Comparison of ENCODE assay signal across 1 cellular context in genomic region chr17:31052187-31052889, GRCh38.
TF ChIP-seq lines count a peak whose summit lies in the region.

No MANE protein-coding gene starts in this region.

TF ChIP-seq in HepG2, 621 proteins besides CTCF, POLR2A, EP300 and RAD21 (continued from another document):
- TF ChIP-seq FOXA1 (IDR thresholded peaks at IDR 0.05) (no peak), FOXA1 (CRISPR knock-in tag; IDR thresholded peaks at IDR 0.05) (no peak), RXRB (CRISPR knock-in tag; IDR thresholded peaks at IDR 0.05; ENCODE audit: borderline replicate concordance) (no peak), FOXP1 (IDR thresholded peaks at IDR 0.05) (no peak), FOXP1 (CRISPR knock-in tag; IDR thresholded peaks at IDR 0.05) (peak; percentile 30; the same call in 1 of the 2 replicates), FOSL2 (CRISPR knock-in tag; IDR thresholded peaks at IDR 0.05) (peak; percentile 50), SOX6 (IDR thresholded peaks at IDR 0.05) (no peak), SOX6 (CRISPR knock-in tag; IDR thresholded peaks at IDR 0.05) (peak; percentile 32; the same call in 1 of the 2 replicates), ZNF629 (CRISPR knock-in tag; conservative IDR thresholded peaks at IDR 0.05) (no peak), MAFK (conservative IDR thresholded peaks at IDR 0.05 in 1 of 2, IDR thresholded peaks at IDR 0.05 in 1 of 2; ENCODE audit: low read length in 2 of 2) (peak; percentile 34 to 68; a peak in 3 of 4 replicates), ZFY (CRISPR knock-in tag; IDR thresholded peaks at IDR 0.05) (peak; percentile 29; the same call in 1 of the 2 replicates), SALL1 (CRISPR knock-in tag; IDR thresholded peaks at IDR 0.05) (peak; percentile 65), NFYC (CRISPR knock-in tag; IDR thresholded peaks at IDR 0.05) (no peak), RBAK (CRISPR knock-in tag; IDR thresholded peaks at IDR 0.05) (peak; percentile 69; the same call in 1 of the 2 replicates), ZNF709 (CRISPR knock-in tag; IDR thresholded peaks at IDR 0.05) (no peak), BCL3 (CRISPR knock-in tag; IDR thresholded peaks at IDR 0.05) (no peak), MAFG (CRISPR knock-in tag; IDR thresholded peaks at IDR 0.05) (peak; percentile 62), USF2 (IDR thresholded peaks at IDR 0.05; ENCODE audit: low read depth, low read length) (no peak), USF2 (CRISPR knock-in tag; IDR thresholded peaks at IDR 0.05; ENCODE audit: borderline replicate concordance) (peak; percentile 17; the same call in 1 of the 2 replicates)
